ENCODE assay signal across 8 cellular contexts in genomic region chr3:53102601-53103147, GRCh38. TPM values are rescaled to one million over a fixed set of nuclear protein-coding genes. Genes with fewer than 3 reads are reported as not detected.
A peak's percentile ranks its signal among the peaks of the same experiment; 100 is the strongest.
DNase-seq lines count a peak whose midpoint lies in the region; ATAC-seq and TF ChIP-seq lines count a peak whose summit lies in the region.

No MANE protein-coding gene starts in this region.

- TF ChIP-seq CTCF in activated CD8-positive, alpha-beta T cell treated with anti-CD3 and anti-CD28 coated beads for 36 hours (IDR thresholded peaks at IDR 0.05) = no peak

- H3K27me3 Mint-ChIP-seq in activated CD8-positive, alpha-beta T cell treated with anti-CD3 and anti-CD28 coated beads for 36 hours = no peaks in the 10 kb centered on the region

- intact Hi-C loops in activated CD8-positive, alpha-beta T cell treated with anti-CD3 and anti-CD28 coated beads for 36 hours (cut with micrococcal nuclease) = no loop called here

- H3K4me3 Mint-ChIP-seq in activated CD8-positive, alpha-beta T cell treated with anti-CD3 and anti-CD28 coated beads for 36 hours = peak overlapping the region; percentile 37

- CTCF ChIA-PET in activated CD8-positive, alpha-beta T cell treated with anti-CD3 and anti-CD28 coated beads for 36 hours (lab: Charles Lee) = interaction anchor here (1.6 to 2.2 kb wide), 2 partner anchors 11 to 32 kb away, joined by 7 to 18 read pairs; no protein-coding TSS in a partner anchor

- peak; percentile 88 for DNase-seq in CD1c-positive myeloid dendritic cell (ENCODE audit: extremely low spot score)
- peak; percentile 81 for DNase-seq in activated CD8-positive, alpha-beta T cell treated with anti-CD3 and anti-CD28 coated beads for 36 hours
- peak; percentile 6 for DNase-seq in stimulated activated CD4-positive, alpha-beta T cell treated with anti-CD3 and anti-CD28 coated beads, Interleukin-2, amount 100 ng/mL, for 4 hours (ENCODE audit: low read depth)
- DNase-seq in cerebellum (ENCODE audit: low spot score) = no peak
- DNase-seq in NCI-H1436 treated with DMSO at 0.1 percent for 48 hours (lab: John Stamatoyannopoulos, UW) = no peak
- DNase-seq in hepatic stellate cell (ENCODE audit: low spot score) = no peak

- H3K36me3 Mint-ChIP-seq in activated CD8-positive, alpha-beta T cell treated with anti-CD3 and anti-CD28 coated beads for 36 hours (ENCODE audit: low read depth) = peaks cover 60% of the 10 kb centered on the region

- POLR2A ChIA-PET in activated CD8-positive, alpha-beta T cell treated with anti-CD3 and anti-CD28 coated beads for 36 hours (lab: Charles Lee) = interaction anchor here (0.8 to 1.7 kb wide), 3 partner anchors 11 to 27 kb away, joined by 3 to 4 read pairs (median 3); partner anchors contain the start of gene RFT1

- no peaks in the 10 kb centered on the region for H3K9me3 Mint-ChIP-seq in activated CD8-positive, alpha-beta T cell treated with anti-CD3 and anti-CD28 coated beads for 36 hours

- peak; percentile 80 for ATAC-seq in GM19372 (IDR thresholded peaks at IDR 0.05; ENCODE audit: low read depth, unreplicated experiment)
- ATAC-seq in HG03196 (IDR thresholded peaks at IDR 0.05; ENCODE audit: unreplicated experiment) = peak; percentile 80
- ATAC-seq in activated CD8-positive, alpha-beta T cell treated with anti-CD3 and anti-CD28 coated beads for 36 hours = peak; percentile 94

- H3K4me1 Mint-ChIP-seq in activated CD8-positive, alpha-beta T cell treated with anti-CD3 and anti-CD28 coated beads for 36 hours (ENCODE audit: low read depth) = peaks cover 68% of the 10 kb centered on the region

- peak overlapping the region; percentile 89 for H3K27ac Mint-ChIP-seq in activated CD8-positive, alpha-beta T cell treated with anti-CD3 and anti-CD28 coated beads for 36 hours

RNA-seq across cellular contexts. Expression of gene RFT1, which starts 27.6 kb away (rescaled TPM):
- total RNA-seq in activated CD8-positive, alpha-beta T cell treated with anti-CD3 and anti-CD28 coated beads for 36 hours = 10 to 100 TPM; 42.5 to 42.9 TPM
- total RNA-seq in cerebellum = 12.1 TPM

RNA-seq across cellular contexts. Expression of gene SFMBT1, which starts 56.8 kb away (rescaled TPM):
- total RNA-seq in activated CD8-positive, alpha-beta T cell treated with anti-CD3 and anti-CD28 coated beads for 36 hours = 10 to 100 TPM; 17.8 to 20.1 TPM
- 26.3 TPM for total RNA-seq in cerebellum

RNA-seq across cellular contexts. Expression of gene PRKCD, which starts 58.3 kb away (rescaled TPM):
- 10 to 100 TPM; 18.7 to 21.5 TPM for total RNA-seq in activated CD8-positive, alpha-beta T cell treated with anti-CD3 and anti-CD28 coated beads for 36 hours
- 0.73 TPM for total RNA-seq in cerebellum

Comparison
In these comparisons a context has a peak if more than half of its experiments do, and no peak if none do; other contexts are left out.
1. DNase-seq: peak in CD1c-positive myeloid dendritic cell (single experiment), activated CD8-positive, alpha-beta T cell treated with anti-CD3 and anti-CD28 coated beads for 36 hours (single experiment) and stimulated activated CD4-positive, alpha-beta T cell treated with anti-CD3 and anti-CD28 coated beads, Interleukin-2, amount 100 ng/mL, for 4 hours (single experiment); none in cerebellum (single experiment), NCI-H1436 treated with DMSO at 0.1 percent for 48 hours (single experiment) and hepatic stellate cell (single experiment).
2. RNA of gene PRKCD, which starts 58.3 kb away (total RNA-seq): 18.7 to 21.5 TPM in activated CD8-positive, alpha-beta T cell treated with anti-CD3 and anti-CD28 coated beads for 36 hours; 0.73 TPM in cerebellum (single experiment); every median in the first group is over 10 times any median in the second.
3. Peak in every context shown above with its lines, with median percentiles within 50 percentile points of each other: ATAC-seq.